Comparison of ENCODE assay signal across 8 cellular contexts in the genomic region with DNA sequence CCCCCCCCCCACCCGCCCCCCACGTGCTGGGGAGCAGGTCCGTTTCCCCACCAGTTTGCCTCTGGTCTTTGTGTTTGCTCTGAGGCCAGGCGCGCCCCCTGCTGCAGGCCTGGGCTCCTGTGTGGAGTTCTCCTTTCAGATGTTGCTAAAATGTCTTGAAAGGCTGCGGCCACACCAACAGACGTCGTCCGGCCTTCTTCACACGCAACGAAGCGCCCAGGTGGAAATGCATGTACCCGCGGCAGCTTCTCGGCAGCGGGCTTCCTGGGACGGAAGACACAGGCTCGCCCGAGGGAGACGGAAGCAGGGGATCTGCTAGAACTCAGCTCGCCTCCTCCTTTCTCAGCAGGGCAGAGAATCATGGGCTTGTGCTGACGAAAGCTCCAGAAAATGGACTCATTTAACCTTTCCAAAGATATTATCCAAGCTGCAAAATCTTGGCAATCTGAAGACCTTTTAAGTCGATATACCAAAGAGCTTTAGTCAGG.
DNase-seq lines count a peak whose midpoint lies in the region; ATAC-seq, FAIRE-seq and TF ChIP-seq lines count a peak whose summit lies in the region.

No MANE protein-coding gene starts in this region.

- TF ChIP-seq POLR2A in endothelial cell of umbilical vein (IDR thresholded peaks at IDR 0.05; ENCODE audit: low read depth, low read length): no peak

- TF ChIP-seq CTCF in MM.1S (IDR thresholded peaks at IDR 0.05; ENCODE audit: low read length): peak; percentile 28
- peak in 1 of 2 donors; percentile 67 for TF ChIP-seq CTCF in endothelial cell of umbilical vein (IDR thresholded peaks at IDR 0.05; ENCODE audit: extremely low read depth in 1 of 2, insufficient read depth in 1 of 2, low read depth in 1 of 2, low read length in 2 of 2)
- TF ChIP-seq CTCF in BE2C (IDR thresholded peaks at IDR 0.05; ENCODE audit: low read depth, low read length): no peak

- dilution Hi-C loops in endothelial cell of umbilical vein (cut with MboI; ENCODE audit: extremely low pct_ligation_motif_present, low sequenced_read_pairs): no loop called here

- peak overlapping the region; percentile 48; the same call in 1 of the 2 replicates for H2AFZ ChIP-seq in MM.1S (ENCODE audit: low read length)
- peak overlapping the region; percentile 59 for H2AFZ ChIP-seq in endothelial cell of umbilical vein (ENCODE audit: low read depth, low read length)

- peak; percentile 96 for ATAC-seq in GM21825 (IDR thresholded peaks at IDR 0.05; ENCODE audit: unreplicated experiment)
- peak; percentile 83 for ATAC-seq in stimulated activated naive CD8-positive, alpha-beta T cell treated with anti-CD3 and anti-CD28 coated beads, Interleukin-15, amount 100 ng/mL, for 72 hours

- POLR2A ChIA-PET in endothelial cell of umbilical vein (lab: Charles Lee): no interaction called here

- H3K9me3 Mint-ChIP-seq in stimulated activated naive CD8-positive, alpha-beta T cell treated with anti-CD3 and anti-CD28 coated beads, Interleukin-15, amount 100 ng/mL, for 72 hours: no peaks in the 10 kb centered on the region

- H3K9ac ChIP-seq in MM.1S (ENCODE audit: low read length) (no peak overlapping the region), endothelial cell of umbilical vein (replicated peaks; ENCODE audit: extremely low read depth, insufficient read depth, low read length) (no peak overlapping the region)

- peak overlapping the region; percentile 57 to 59 for H3K4me3 Mint-ChIP-seq in stimulated activated naive CD8-positive, alpha-beta T cell treated with anti-CD3 and anti-CD28 coated beads, Interleukin-15, amount 100 ng/mL, for 72 hours

- H3F3A ChIP-seq in MM.1S (ENCODE audit: insufficient read depth, low read length): no peaks in the 10 kb centered on the region

- H3K27me3 ChIP-seq in MM.1S (replicated peaks; ENCODE audit: insufficient read depth, low read length): no peaks in the 10 kb centered on the region
- H3K27me3 ChIP-seq in endothelial cell of umbilical vein (ENCODE audit: control insufficient read depth in 2 of 2, insufficient read depth in 2 of 2, low read length in 2 of 2): peaks cover 7 to 15% of the 10 kb centered on the region in 2 experiments
- H3K27me3 ChIP-seq in BE2C: no peaks in the 10 kb centered on the region

- FAIRE-seq in endothelial cell of umbilical vein (lab: Jason Lieb, UNC): peak; percentile 46

- no peaks in the 10 kb centered on the region for H3K36me3 ChIP-seq in MM.1S (replicated peaks; ENCODE audit: insufficient read depth, low read length)
- H3K36me3 ChIP-seq in endothelial cell of umbilical vein (ENCODE audit: control insufficient read depth in 2 of 2, extremely low read depth in 1 of 2, insufficient read depth in 2 of 2, low read length in 2 of 2): no peaks in the 10 kb centered on the region
- no peaks in the 10 kb centered on the region for H3K36me3 ChIP-seq in BE2C

- H3K9me3 ChIP-seq in MM.1S (replicated peaks; ENCODE audit: insufficient read depth, low read length): no peaks in the 10 kb centered on the region
- H3K9me3 ChIP-seq in endothelial cell of umbilical vein (replicated peaks; ENCODE audit: control insufficient read depth, insufficient read depth, low read length): no peaks in the 10 kb centered on the region
- no peaks in the 10 kb centered on the region for H3K9me3 ChIP-seq in BE2C

- no TSS peak for BruUV-seq in endothelial cell of umbilical vein (replicated peaks; lab: Mats Ljungman, UMichigan)

- H3K27ac Mint-ChIP-seq in stimulated activated naive CD8-positive, alpha-beta T cell treated with anti-CD3 and anti-CD28 coated beads, Interleukin-15, amount 100 ng/mL, for 72 hours: peak overlapping the region in 1 of 2 donors; percentile 81

- no peak overlapping the region; the same call in 1 of the 2 replicates for H3K4me3 ChIP-seq in MM.1S (ENCODE audit: low read length)
- H3K4me3 ChIP-seq in endothelial cell of umbilical vein (replicated peaks in 1 of 3; ENCODE audit: insufficient read depth in 1 of 3, low read depth in 1 of 3, low read length in 3 of 3): no peak overlapping the region
- no peak overlapping the region for H3K4me3 ChIP-seq in BE2C (ENCODE audit: low read depth, low read length)

- H3K9me1 ChIP-seq in endothelial cell of umbilical vein (replicated peaks; ENCODE audit: control insufficient read depth, extremely low read depth, insufficient read depth, low read length): no peaks in the 10 kb centered on the region

- intact Hi-C loops in endothelial cell of umbilical vein (cut with micrococcal nuclease): loop anchor here (1.0 kb wide), 3 partner anchors 66 to 221 kb away; no protein-coding TSS in a partner anchor

- DNase-seq in ELF-1 (ENCODE audit: low read depth, low spot score) (peak; percentile 90), MM.1S (peak; percentile 37), endothelial cell of umbilical vein (ENCODE audit: low read depth, low spot score) (peak; percentile 24), medulla oblongata (ENCODE audit: extremely low spot score) (peak; percentile 64), BE2C (no peak)
- DNase-seq in activated CD4-positive, alpha-beta T cell treated with anti-CD3 and anti-CD28 coated beads, Interleukin-2, amount 50 U/mL, for 1 hour: peak; percentile 16
- DNase-seq in stimulated activated naive CD8-positive, alpha-beta T cell treated with anti-CD3 and anti-CD28 coated beads, Interleukin-15, amount 100 ng/mL, for 72 hours: peak; percentile 40 to 44

- peaks cover 65% of the 10 kb centered on the region for H3K27me3 Mint-ChIP-seq in stimulated activated naive CD8-positive, alpha-beta T cell treated with anti-CD3 and anti-CD28 coated beads, Interleukin-15, amount 100 ng/mL, for 72 hours

- H3K4me1 Mint-ChIP-seq in stimulated activated naive CD8-positive, alpha-beta T cell treated with anti-CD3 and anti-CD28 coated beads, Interleukin-15, amount 100 ng/mL, for 72 hours: peaks cover 20% of the 10 kb centered on the region

- CTCF ChIA-PET in endothelial cell of umbilical vein (lab: Charles Lee): interaction anchor here (0.7 to 4.4 kb wide), 6 partner anchors 67 to 223 kb away, joined by 3 to 34 read pairs (median 5); no protein-coding TSS in a partner anchor

- H4K20me1 ChIP-seq in MM.1S (ENCODE audit: insufficient read depth, low read length): no peaks in the 10 kb centered on the region
- H4K20me1 ChIP-seq in endothelial cell of umbilical vein (replicated peaks; ENCODE audit: control insufficient read depth, extremely low read depth, insufficient read depth, low read length): no peaks in the 10 kb centered on the region

- H3K9me2 ChIP-seq in MM.1S (replicated peaks; ENCODE audit: insufficient read depth, low read length): no peaks in the 10 kb centered on the region

- H3K4me2 ChIP-seq in MM.1S (ENCODE audit: low read depth, low read length) (no peak overlapping the region), endothelial cell of umbilical vein (ENCODE audit: insufficient read depth, low read length) (no peak overlapping the region)

- H3K27ac ChIP-seq in MM.1S (ENCODE audit: low read length): no peak overlapping the region
- H3K27ac ChIP-seq in endothelial cell of umbilical vein (ENCODE audit: insufficient read depth, low read depth, low read length): no peak overlapping the region

- no peaks in the 10 kb centered on the region for H3K4me1 ChIP-seq in MM.1S (ENCODE audit: low read length)
- no peaks in the 10 kb centered on the region for H3K4me1 ChIP-seq in endothelial cell of umbilical vein (ENCODE audit: control insufficient read depth, extremely low read depth, insufficient read depth, low read length)
- H3K4me1 ChIP-seq in BE2C: no peaks in the 10 kb centered on the region

- H3K79me2 ChIP-seq in MM.1S (ENCODE audit: low read length) (no peaks in the 10 kb centered on the region), endothelial cell of umbilical vein (ENCODE audit: control insufficient read depth, insufficient read depth, low read length) (no peaks in the 10 kb centered on the region)

TF ChIP-seq in endothelial cell of umbilical vein, 7 proteins besides CTCF, POLR2A, EP300 and RAD21:
- TF ChIP-seq MYC (IDR thresholded peaks at IDR 0.05; ENCODE audit: low read depth, low read length): no peak
- no peak for TF ChIP-seq JUN (IDR thresholded peaks at IDR 0.05; ENCODE audit: borderline replicate concordance, insufficient read depth, insufficient read length, low read depth)
- no peak for TF ChIP-seq GATA2 (IDR thresholded peaks at IDR 0.05; ENCODE audit: insufficient read depth, insufficient read length, low read depth, low read length)
- no peak for TF ChIP-seq FOS (IDR thresholded peaks at IDR 0.05; ENCODE audit: borderline replicate concordance, insufficient read depth, low read length)
- no peak for TF ChIP-seq POLR2AphosphoS5 (IDR thresholded peaks at IDR 0.05; ENCODE audit: insufficient read depth, low read depth, low read length)
- TF ChIP-seq, protein P1, sequence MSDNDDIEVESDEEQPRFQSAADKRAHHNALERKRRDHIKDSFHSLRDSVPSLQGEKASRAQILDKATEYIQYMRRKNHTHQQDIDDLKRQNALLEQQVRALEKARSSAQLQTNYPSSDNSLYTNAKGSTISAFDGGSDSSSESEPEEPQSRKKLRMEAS (IDR thresholded peaks at IDR 0.05; ENCODE audit: insufficient read depth, insufficient read length): no peak
- TF ChIP-seq EZH2 (IDR thresholded peaks at IDR 0.05; ENCODE audit: borderline replicate concordance, low read depth, low read length, severe bottlenecking): no peak
